In genomic region chr7:38584443-38585210, GRCh38 we compare ENCODE assay signal across 16 cellular contexts. TPM values are rescaled to one million over a fixed set of nuclear protein-coding genes. Genes with fewer than 3 reads are reported as not detected.
DNase-seq lines count a peak whose midpoint lies in the region; ATAC-seq and TF ChIP-seq lines count a peak whose summit lies in the region.
"Had no signal": no experiment of that assay in that cellular context is flagged by ENCODE, and none has a peak within 500 bp of the region (broad histone marks: within the 10 kb centered on the region; RNA-seq: fewer than 3 reads in every experiment).

No MANE protein-coding gene starts in this region.

- intact Hi-C loops in stomach (cut with DNase I; ENCODE audit: low total_unique reads), result no loop called here
- intact Hi-C loops in testis (cut with DNase I; ENCODE audit: low total_unique reads), result no loop called here

- peak; percentile 19 for DNase-seq in GOT3 (lab: John Stamatoyannopoulos, UW)
- peak; percentile 68 for DNase-seq in adipocyte (ENCODE audit: low read depth)
- peak; percentile 12 to 62 for DNase-seq in foreskin fibroblast
- no peak for DNase-seq in thoracic aorta (ENCODE audit: low spot score)
- no peak for DNase-seq in stimulated activated CD4-positive, alpha-beta T cell treated with anti-CD3 and anti-CD28 coated beads, Interleukin-4, amount 100 ng/mL, for 4 hours
- no peak for DNase-seq in stomach
- no peak for DNase-seq in testis
- DNase-seq: activated CD4-positive, alpha-beta T cell treated with anti-CD3 and anti-CD28 coated beads for 1 hour; activated effector memory CD4-positive, alpha-beta T cell treated with Interleukin-2 at 50 U/mL for 16 hours; colonic mucosa; DMS79; NCI-H1417; NCI-H82; stimulated activated CD4-positive, alpha-beta T cell treated with anti-CD3 and anti-CD28 coated beads, Interleukin-1b, Interleukin-23, amount 100 ng/mL, for 48 hours; stimulated activated naive CD4-positive, alpha-beta T cell had no signal

- H3K4me1 ChIP-seq in adipocyte (ENCODE audit: control insufficient read depth, insufficient read depth, low read length), result peaks cover 15% of the 10 kb centered on the region
- H3K4me1 ChIP-seq in thoracic aorta (ENCODE audit: control insufficient read depth in 1 of 2, low read depth in 2 of 2), result peaks cover 12 to 21% of the 10 kb centered on the region in 2 donors
- H3K4me1 ChIP-seq in stomach, result peaks cover 0 to 8% (median 2%) of the 10 kb centered on the region in 4 donors
- no peaks in the 10 kb centered on the region for H3K4me1 ChIP-seq in testis
- H3K4me1 ChIP-seq: colonic mucosa had no signal

- H3K9me3 ChIP-seq in adipocyte (ENCODE audit: control insufficient read depth, low read length) (no peaks in the 10 kb centered on the region), thoracic aorta (no peaks in the 10 kb centered on the region), stomach (no peaks in the 10 kb centered on the region), testis (no peaks in the 10 kb centered on the region)
- H3K9me3 ChIP-seq: colonic mucosa had no signal

- no peaks in the 10 kb centered on the region for H3K27me3 ChIP-seq in adipocyte (replicated peaks; ENCODE audit: control insufficient read depth, insufficient read depth, low read length)
- H3K27me3 ChIP-seq in thoracic aorta (replicated peaks; ENCODE audit: insufficient read depth), result no peaks in the 10 kb centered on the region
- no peaks in the 10 kb centered on the region for H3K27me3 ChIP-seq in stomach
- no peaks in the 10 kb centered on the region for H3K27me3 ChIP-seq in testis
- H3K27me3 ChIP-seq: colonic mucosa had no signal

- 53 to 79% (median 77%) methylated on average over 11 of the region's 11 CpGs for WGBS in stomach, 5 donors
- 73% methylated on average over 11 of the region's 11 CpGs for WGBS in testis, 2 donors

- TF ChIP-seq EP300 in stomach (IDR thresholded peaks at IDR 0.05), result no peak

- TF ChIP-seq CTCF in foreskin fibroblast (IDR thresholded peaks at IDR 0.05; ENCODE audit: low read depth, low read length) (no peak), thoracic aorta (IDR thresholded peaks at IDR 0.05) (no peak), stomach (IDR thresholded peaks at IDR 0.05) (no peak), testis (IDR thresholded peaks at IDR 0.05) (no peak)

- H3K27ac ChIP-seq in thoracic aorta, result peak overlapping the region; percentile 35 to 53
- H3K27ac ChIP-seq in stomach, result no peak overlapping the region
- no peak overlapping the region for H3K27ac ChIP-seq in testis
- H3K27ac ChIP-seq: colonic mucosa, SK-N-MC had no signal

- H3K36me3 ChIP-seq in adipocyte (ENCODE audit: control insufficient read depth, insufficient read depth, low read length, severe bottlenecking) (no peaks in the 10 kb centered on the region), thoracic aorta (no peaks in the 10 kb centered on the region), stomach (no peaks in the 10 kb centered on the region), testis (ENCODE audit: low read depth, missing control alignments) (no peaks in the 10 kb centered on the region)
- H3K36me3 ChIP-seq: colonic mucosa had no signal

- H3K9ac ChIP-seq in adipocyte (ENCODE audit: low read length), result no peak overlapping the region

- H3K4me3 ChIP-seq in adipocyte (ENCODE audit: low read length) (peak overlapping the region; percentile 14), foreskin fibroblast (ENCODE audit: low read depth in 1 of 2, low read length in 2 of 2) (no peak overlapping the region), thoracic aorta (peak overlapping the region; percentile 17), stomach (no peak overlapping the region), testis (no peak overlapping the region)
- H3K4me3 ChIP-seq: colonic mucosa, SK-N-MC had no signal

- ATAC-seq in thoracic aorta (ENCODE audit: insufficient number of reproducible peaks, low FRiP score, low read depth), result peak; percentile 67

- no peak for TF ChIP-seq POLR2A in stomach (IDR thresholded peaks at IDR 0.05)
- TF ChIP-seq POLR2A in testis (IDR thresholded peaks at IDR 0.05), result no peak

RNA-seq across cellular contexts. Expression of gene AMPH, which starts 46.5 kb away (rescaled TPM):
- total RNA-seq in thoracic aorta (1 to 10 TPM; 5.3 to 5.9 TPM), stomach (10 to 100 TPM in 2 of 5 donors, 1 to 10 TPM in 2, not detected in 1; 2.2 to 13.0 (median 8.7) TPM), testis (1 to 10 TPM; 7.6 to 9.0 TPM)
- polyA plus RNA-seq in stomach (1 to 10 TPM in 2 of 3 donors, under 1 TPM in 1; 0.80 to 6.2 (median 3.1) TPM), testis (ENCODE audit: insufficient read depth, low read depth, low replicate concordance) (5.8 TPM)

Comparison
In these comparisons a context has a peak if more than half of its experiments do, and no peak if none do; other contexts are left out.
1. DNase-seq: peak in GOT3 (single experiment), adipocyte (single experiment) and foreskin fibroblast (2 of 2); none in thoracic aorta (single experiment), stimulated activated CD4-positive, alpha-beta T cell treated with anti-CD3 and anti-CD28 coated beads, Interleukin-4, amount 100 ng/mL, for 4 hours (0 of 2), stomach (single experiment) and testis (single experiment).
2. H3K4me3 ChIP-seq: peak in adipocyte (single experiment) and thoracic aorta (single experiment); none in foreskin fibroblast (0 of 2), stomach (0 of 4) and testis (0 of 2).
3. H3K27ac ChIP-seq: peak in thoracic aorta (2 of 2); none in stomach (0 of 5) and testis (0 of 2).